8 cellular contexts compared by ENCODE assay signal in the genomic region with DNA sequence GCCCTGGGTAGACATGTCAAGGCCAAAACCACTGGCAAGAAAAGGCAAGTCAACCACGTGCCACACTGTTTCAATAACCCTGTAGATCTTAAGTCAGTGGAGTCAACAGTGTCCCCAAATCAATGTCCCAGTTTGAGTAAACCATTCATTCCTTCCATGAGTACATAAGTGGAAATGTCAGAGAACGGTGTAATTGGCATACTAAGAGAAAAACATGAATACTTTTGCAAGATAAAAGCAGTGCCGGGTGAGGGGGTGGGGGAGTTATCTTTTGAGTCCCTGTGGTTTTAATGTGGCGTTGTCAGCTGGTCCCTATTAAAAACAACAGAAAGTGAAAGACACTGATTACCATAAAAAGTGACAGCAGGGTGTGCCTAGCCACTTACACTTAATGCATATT.
DNase-seq lines count a peak whose midpoint lies in the region; ATAC-seq lines count a peak whose summit lies in the region.

No MANE protein-coding gene starts in this region.

- peak; percentile 73 for DNase-seq in activated CD4-positive, alpha-beta T cell treated with anti-CD3 and anti-CD28 coated beads, Interleukin-2, amount 50 U/mL, for 4 hours
- peak; percentile 64 to 67 (median 66) for DNase-seq in stimulated activated CD4-positive, alpha-beta T cell treated with anti-CD3 and anti-CD28 coated beads, Interleukin-12 subunit alpha, Interleukin-12 subunit beta, amount 100 ng/mL, for 48 hours (ENCODE audit: low read depth in 2 of 3, low spot score in 1 of 3)
- no peak for DNase-seq in retina
- no peak for DNase-seq in NCI-H345 treated with DMSO at 0.1 percent for 48 hours (lab: John Stamatoyannopoulos, UW; ENCODE audit: unreplicated experiment)
- DNase-seq in GM03348 (ENCODE audit: low spot score) = no peak
- DNase-seq in dedifferentiated amniotic fluid mesenchymal stem cell (ENCODE audit: extremely low spot score) = no peak

- ATAC-seq in GM18511 (IDR thresholded peaks at IDR 0.05; ENCODE audit: unreplicated experiment) = peak; percentile 90
- peak; percentile 85 for ATAC-seq in HG02678 (IDR thresholded peaks at IDR 0.05; ENCODE audit: unreplicated experiment)

Comparison
In these comparisons a context has a peak if more than half of its experiments do, and no peak if none do; other contexts are left out.
1. DNase-seq: peak in activated CD4-positive, alpha-beta T cell treated with anti-CD3 and anti-CD28 coated beads, Interleukin-2, amount 50 U/mL, for 4 hours (2 of 2) and stimulated activated CD4-positive, alpha-beta T cell treated with anti-CD3 and anti-CD28 coated beads, Interleukin-12 subunit alpha, Interleukin-12 subunit beta, amount 100 ng/mL, for 48 hours (3 of 3); none in retina (single experiment), NCI-H345 treated with DMSO at 0.1 percent for 48 hours (single experiment), GM03348 (single experiment) and dedifferentiated amniotic fluid mesenchymal stem cell (single experiment).